ENCODE assay signal across 8 cellular contexts in the genomic region with DNA sequence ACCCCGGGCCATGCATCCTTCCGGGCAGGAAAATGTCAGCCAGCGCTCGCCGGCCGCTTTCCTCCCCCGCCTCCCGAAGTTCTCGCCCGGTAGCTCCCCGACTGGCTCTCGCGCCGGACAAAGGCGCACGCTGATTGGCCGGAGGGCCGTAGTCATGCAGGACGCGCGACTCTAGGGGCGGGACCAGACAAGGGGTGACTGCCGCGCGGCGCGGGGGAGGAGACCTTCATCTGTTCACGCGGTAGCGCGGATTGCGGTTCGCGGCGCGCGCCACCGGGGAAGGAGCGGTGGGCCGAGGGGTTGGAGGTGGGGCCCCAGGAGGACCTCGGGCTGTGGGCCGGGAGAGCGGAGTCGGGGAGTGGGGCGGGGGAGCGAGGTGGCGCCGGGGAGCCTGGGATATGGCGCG. TPM values are rescaled to one million over a fixed set of nuclear protein-coding genes. Genes with fewer than 3 reads are reported as not detected.
DNase-seq lines count a peak whose midpoint lies in the region; ATAC-seq lines count a peak whose summit lies in the region.

A gene (plus strand): TSS at position 221 of the 406 bp plus-strand sequence. CDS start 178 bp downstream, at position 399.

- DNase-seq in COR-L47 (lab: John Stamatoyannopoulos, UW) (peak; percentile 96), HT1080 (ENCODE audit: low read depth) (peak; percentile 91), NOMO-1 (lab: John Stamatoyannopoulos, UW; ENCODE audit: unreplicated experiment in 2 of 2) (peak; percentile 96), lung microvascular endothelial cell (ENCODE audit: low read depth in 2 of 2) (peak; percentile 96 to 97)
- DNase-seq in activated CD8-positive, alpha-beta memory T cell treated with anti-CD3 and anti-CD28 coated beads for 24 hours: peak; percentile 97
- peak; percentile 84 for DNase-seq in effector CD8-positive, alpha-beta T cell (lab: John Stamatoyannopoulos, UW)
- DNase-seq in stimulated activated CD4-positive, alpha-beta T cell treated with anti-CD3 and anti-CD28 coated beads, TNF-alpha, amount 100 ng/mL, for 4 hours (ENCODE audit: low read depth in 3 of 3): peak; percentile 76 to 83 (median 81)

- peak; percentile 97 for ATAC-seq in GM21367 (IDR thresholded peaks at IDR 0.05; ENCODE audit: unreplicated experiment)

RNA-seq across cellular contexts. Expression of the gene that starts here (rescaled TPM):
- 6.9 and 7.9 TPM in 2 replicates for total RNA-seq in HT1080 (2014; rRNA removed; shearing (Covaris generic))
- polyA plus RNA-seq in HT1080 (2015; cell fraction: cytosol; rRNA removed): 2.8 and 2.9 TPM in 2 replicates
- 9.7 and 12.4 TPM in 2 replicates for polyA plus RNA-seq in HT1080 (2015; cell fraction: nucleus; rRNA removed)
- 4.1 and 9.3 TPM in 2 replicates for total RNA-seq in lung microvascular endothelial cell

Comparison
In these comparisons a context has a peak if more than half of its experiments do, and no peak if none do; other contexts are left out.
1. Peak in every context shown above with its lines: DNase-seq and ATAC-seq.